In genomic region chr14:93548102-93548843, GRCh38 we compare ENCODE assay signal across 15 cellular contexts.
DNase-seq lines count a peak whose midpoint lies in the region; ATAC-seq, FAIRE-seq and TF ChIP-seq lines count a peak whose summit lies in the region.
"Had no signal": no experiment of that assay in that cellular context is flagged by ENCODE, and none has a peak within 500 bp of the region (broad histone marks: within the 10 kb centered on the region; RNA-seq: fewer than 3 reads in every experiment).

No MANE protein-coding gene starts in this region.

- peaks cover 0 to 4% (median 0%) of the 10 kb centered on the region in 11 experiments; a peak in 1 of 22 replicates for H3K9me3 ChIP-seq in BLaER1 treated with 17β-estradiol and CSF1 and Interleukin-3, amounts not matched to agents 10 nM and 100 nM (replicated peaks in 1 of 11)
- H3K9me3 ChIP-seq in CD4-positive, alpha-beta T cell (ENCODE audit: control insufficient read depth, low read length) = no peaks in the 10 kb centered on the region
- H3K9me3 ChIP-seq in Peyer's patch = no peaks in the 10 kb centered on the region

- no peaks in the 10 kb centered on the region for H3K36me3 ChIP-seq in BLaER1 treated with 17β-estradiol and CSF1 and Interleukin-3, amounts not matched to agents 10 nM and 100 nM
- H3K36me3 ChIP-seq in Peyer's patch = no peaks in the 10 kb centered on the region

- H3K27me3 Mint-ChIP-seq in CD4-positive, alpha-beta T cell = peaks cover 51% of the 10 kb centered on the region
- H3K27me3 Mint-ChIP-seq: brain had no signal

- no peak overlapping the region for H3K4me3 ChIP-seq in BLaER1 treated with 17β-estradiol and CSF1 and Interleukin-3, amounts not matched to agents 10 nM and 100 nM
- no peak overlapping the region for H3K4me3 ChIP-seq in Peyer's patch

- H3K9ac ChIP-seq in BLaER1 treated with 17β-estradiol and CSF1 and Interleukin-3, amounts not matched to agents 10 nM and 100 nM = no peak overlapping the region

- no peak for TF ChIP-seq POLR2A in Peyer's patch (IDR thresholded peaks at IDR 0.05)

- H3K4me3 Mint-ChIP-seq in CD4-positive, alpha-beta T cell = no peak overlapping the region
- H3K4me3 Mint-ChIP-seq: activated T-cell treated with anti-CD3 and anti-CD28 coated beads, Interleukin-2, amount 50 U/mL, for 24 hours; brain had no signal

- no peaks in the 10 kb centered on the region for H4K20me1 ChIP-seq in BLaER1 treated with 17β-estradiol and CSF1 and Interleukin-3, amounts not matched to agents 10 nM and 100 nM

- POLR2A ChIA-PET in CD4-positive, alpha-beta T cell (lab: Charles Lee) = no interaction called here

- DNase-seq in NAMALWA (ENCODE audit: low spot score) = peak; percentile 16
- no peak for DNase-seq in CD4-positive, alpha-beta T cell
- DNase-seq in urothelium cell line (ENCODE audit: low spot score) = no peak
- DNase-seq in DMS153 treated with DMSO at 0.1 percent for 48 hours (lab: John Stamatoyannopoulos, UW; ENCODE audit: unreplicated experiment) = no peak
- DNase-seq in Peyer's patch = no peak
- DNase-seq: activated T-cell treated with anti-CD3 and anti-CD28 coated beads, Interleukin-2, amount 50 U/mL, for 24 hours; DMS79; nucleus accumbens; stimulated activated CD4-positive, alpha-beta T cell treated with anti-CD3 and anti-CD28 coated beads, Interleukin-1b, Interleukin-23, amount 100 ng/mL, for 48 hours had no signal

- no peaks in the 10 kb centered on the region for H3K36me3 Mint-ChIP-seq in CD4-positive, alpha-beta T cell (ENCODE audit: low read depth)

- ATAC-seq in GM19452 (IDR thresholded peaks at IDR 0.05; ENCODE audit: unreplicated experiment) (peak; percentile 87), HG02943 (IDR thresholded peaks at IDR 0.05; ENCODE audit: low read depth, unreplicated experiment) (peak; percentile 71)
- ATAC-seq in CD4-positive, alpha-beta T cell (ENCODE audit: poor library complexity) = no peak

- intact Hi-C loops in CD4-positive, alpha-beta T cell (cut with DNase I, micrococcal nuclease) = no loop called here

- H3K4me1 ChIP-seq in BLaER1 treated with 17β-estradiol and CSF1 and Interleukin-3, amounts not matched to agents 10 nM and 100 nM = peaks cover 25 to 47% (median 40%) of the 10 kb centered on the region in 10 experiments
- no peaks in the 10 kb centered on the region for H3K4me1 ChIP-seq in Peyer's patch

- 0 out of 22 replicates have a peak overlapping the region, but pooled peaks of 1 of the 11 experiments have one; percentile 8 for H3K27ac ChIP-seq in BLaER1 treated with 17β-estradiol and CSF1 and Interleukin-3, amounts not matched to agents 10 nM and 100 nM
- no peak overlapping the region for H3K27ac ChIP-seq in CD4-positive, alpha-beta T cell (ENCODE audit: low read depth, low read length)
- no peak overlapping the region for H3K27ac ChIP-seq in Peyer's patch
- H3K27ac ChIP-seq: VCaP had no signal

- TF ChIP-seq CTCF in CD4-positive, alpha-beta T cell (IDR thresholded peaks at IDR 0.05) = no peak
- TF ChIP-seq CTCF in Peyer's patch (IDR thresholded peaks at IDR 0.05) = no peak

- FAIRE-seq in urothelium cell line (lab: Jason Lieb, UNC) = no peak
- FAIRE-seq: A204.1 had no signal

- CTCF ChIA-PET in CD4-positive, alpha-beta T cell (lab: Charles Lee) = no interaction called here

- no peaks in the 10 kb centered on the region for H3K27me3 ChIP-seq in BLaER1 treated with 17β-estradiol and CSF1 and Interleukin-3, amounts not matched to agents 10 nM and 100 nM
- H3K27me3 ChIP-seq in CD4-positive, alpha-beta T cell (ENCODE audit: control insufficient read depth, insufficient read depth, low read length) = peaks cover 5% of the 10 kb centered on the region
- no peaks in the 10 kb centered on the region for H3K27me3 ChIP-seq in Peyer's patch

- H3K27ac Mint-ChIP-seq in CD4-positive, alpha-beta T cell = no peak overlapping the region
- H3K27ac Mint-ChIP-seq: activated T-cell treated with anti-CD3 and anti-CD28 coated beads, Interleukin-2, amount 50 U/mL, for 24 hours; brain had no signal

- H3K4me2 ChIP-seq in BLaER1 treated with 17β-estradiol and CSF1 and Interleukin-3, amounts not matched to agents 10 nM and 100 nM = peak overlapping the region in 10 of 11 experiments; percentile 4 to 42 (median 26); a peak in 12 of 22 replicates

- H3K9me3 Mint-ChIP-seq in CD4-positive, alpha-beta T cell = no peaks in the 10 kb centered on the region
- H3K9me3 Mint-ChIP-seq: activated T-cell treated with anti-CD3 and anti-CD28 coated beads, Interleukin-2, amount 50 U/mL, for 24 hours; brain had no signal

- no peaks in the 10 kb centered on the region for H3K4me1 Mint-ChIP-seq in CD4-positive, alpha-beta T cell (ENCODE audit: low read depth)
- H3K4me1 Mint-ChIP-seq: brain had no signal
